15 cellular contexts compared by ENCODE assay signal in genomic region chr1:56437959-56438358, GRCh38.
DNase-seq lines count a peak whose midpoint lies in the region; ATAC-seq and TF ChIP-seq lines count a peak whose summit lies in the region.
"Had no signal": no experiment of that assay in that cellular context is flagged by ENCODE, and none has a peak within 500 bp of the region (broad histone marks: within the 10 kb centered on the region; RNA-seq: fewer than 3 reads in every experiment).

No MANE protein-coding gene starts in this region.

- no peak overlapping the region for H3K4me3 Mint-ChIP-seq in nephron progenitor cell

- H3K9me3 ChIP-seq in SK-N-SH = no peaks in the 10 kb centered on the region
- H3K9me3 ChIP-seq: BLaER1, pancreas, suprapubic skin had no signal

- H3F3A ChIP-seq in SK-N-SH (replicated peaks; ENCODE audit: insufficient read depth) = no peaks in the 10 kb centered on the region

- H3K4me2 ChIP-seq in SK-N-SH = no peak overlapping the region
- H3K4me2 ChIP-seq: BLaER1 had no signal

- H4K20me1 ChIP-seq in SK-N-SH (ENCODE audit: insufficient read depth) = no peaks in the 10 kb centered on the region
- H4K20me1 ChIP-seq: BLaER1 had no signal

- H3K27me3 Mint-ChIP-seq in nephron progenitor cell (ENCODE audit: low read depth, poor library complexity) = no peaks in the 10 kb centered on the region

- H3K36me3 ChIP-seq in SK-N-SH (replicated peaks in 1 of 2; ENCODE audit: control insufficient read depth in 1 of 2, insufficient read depth in 2 of 2, low read length in 1 of 2) = no peaks in the 10 kb centered on the region
- H3K36me3 ChIP-seq: BLaER1, pancreas, suprapubic skin had no signal

- no peak overlapping the region for H3K4me3 ChIP-seq in SK-N-SH (ENCODE audit: low read depth in 2 of 2, low read length in 1 of 2)
- H3K4me3 ChIP-seq: BLaER1, pancreas, suprapubic skin had no signal

- no peaks in the 10 kb centered on the region for H3K9me3 Mint-ChIP-seq in nephron progenitor cell

- DNase-seq in GM03348 (ENCODE audit: low spot score) (peak; percentile 25), SK-N-SH (no peak), foreskin melanocyte (peak; percentile 47), pulmonary artery endothelial cell (ENCODE audit: low read depth, low spot score) (peak; percentile 22), iPS-NIHi11 (ENCODE audit: low spot score) (no peak), nephron progenitor cell (no peak), activated gamma-delta T cell (lab: John Stamatoyannopoulos, UW) (no peak)
- DNase-seq: aorta, DMS79 treated with DMSO at 0.1 percent for 48 hours, midbrain, pancreas had no signal

- no peak for TF ChIP-seq CTCF in SK-N-SH (IDR thresholded peaks at IDR 0.05)
- TF ChIP-seq CTCF in nephron progenitor cell (IDR thresholded peaks at IDR 0.05) = no peak

- POLR2A ChIA-PET in SK-N-SH (lab: Yijun Ruan, JAX) = no interaction called here

- H3K27ac Mint-ChIP-seq in nephron progenitor cell = no peak overlapping the region

- peaks cover 70% of the 10 kb centered on the region for H3K4me1 Mint-ChIP-seq in nephron progenitor cell

- TF ChIP-seq EP300 in SK-N-SH (IDR thresholded peaks at IDR 0.05; ENCODE audit: borderline replicate concordance in 1 of 2, low read depth in 1 of 2, low read length in 1 of 2) = no peak

- H3K4me1 ChIP-seq in SK-N-SH (ENCODE audit: control insufficient read depth in 1 of 2, insufficient read depth in 2 of 2, low read depth in 1 of 2, low read length in 1 of 2) = peaks cover 0 to 43% of the 10 kb centered on the region in 2 experiments; a peak in 2 of 4 replicates
- H3K4me1 ChIP-seq: BLaER1, pancreas had no signal

- CTCF ChIA-PET in SK-N-SH (lab: Yijun Ruan, JAX) = no interaction called here

- no peak overlapping the region for H2AFZ ChIP-seq in SK-N-SH (ENCODE audit: low read depth)

- no peaks in the 10 kb centered on the region for H3K9me2 ChIP-seq in SK-N-SH

- H3K9ac ChIP-seq in SK-N-SH = no peak overlapping the region
- H3K9ac ChIP-seq: BLaER1 had no signal

- 21% methylated on average over 1 of the region's 1 CpG for WGBS in SK-N-SH (ENCODE audit: low lambda C conversion rate)

- H3K27me3 ChIP-seq in SK-N-SH (ENCODE audit: insufficient read depth) = no peaks in the 10 kb centered on the region
- H3K27me3 ChIP-seq: BLaER1, pancreas, suprapubic skin had no signal

- no peaks in the 10 kb centered on the region for H3K79me2 ChIP-seq in SK-N-SH (ENCODE audit: insufficient read depth)

- TF ChIP-seq RAD21 in SK-N-SH (IDR thresholded peaks at IDR 0.05; ENCODE audit: low read length) = no peak

- H3K27ac ChIP-seq in SK-N-SH (ENCODE audit: low read depth in 2 of 2, low read length in 1 of 2) = no peak overlapping the region
- H3K27ac ChIP-seq: BLaER1, pancreas, suprapubic skin, VCaP had no signal

- no peak for ATAC-seq in GM21825 (IDR thresholded peaks at IDR 0.05; ENCODE audit: unreplicated experiment)
- ATAC-seq: pancreas had no signal

- no peaks in the 10 kb centered on the region for H3K36me3 Mint-ChIP-seq in nephron progenitor cell (ENCODE audit: low read depth)

TF ChIP-seq in SK-N-SH, 30 proteins besides CTCF, POLR2A, EP300 and RAD21:
- TF ChIP-seq YY1 (IDR thresholded peaks at IDR 0.05; ENCODE audit: low read depth) (no peak), NRF1 (IDR thresholded peaks at IDR 0.05; ENCODE audit: low read depth, low read length) (no peak), REST (IDR thresholded peaks at IDR 0.05; ENCODE audit: low read depth, low read length) (no peak), MXI1 (IDR thresholded peaks at IDR 0.05; ENCODE audit: low read depth, low read length) (no peak), FOXJ3 (CRISPR knock-in tag; IDR thresholded peaks at IDR 0.05) (no peak), USF1 (IDR thresholded peaks at IDR 0.05; ENCODE audit: borderline replicate concordance, low read depth) (no peak), IRF3 (IDR thresholded peaks at IDR 0.05; ENCODE audit: low read depth, low read length) (no peak), FOSL2 (IDR thresholded peaks at IDR 0.05; ENCODE audit: borderline replicate concordance, low read depth) (peak; percentile 40; the same call in 1 of the 2 replicates), TCF12 (IDR thresholded peaks at IDR 0.05) (no peak), NFIC (IDR thresholded peaks at IDR 0.05; ENCODE audit: borderline replicate concordance) (no peak), GATA2 (CRISPR knock-in tag; IDR thresholded peaks at IDR 0.05) (no peak), RXRA (IDR thresholded peaks at IDR 0.05; ENCODE audit: borderline replicate concordance, low read depth) (no peak), JUND (IDR thresholded peaks at IDR 0.05) (0 out of 2 replicates have a peak, but pooled peaks have one; percentile 15), FOXM1 (IDR thresholded peaks at IDR 0.05; ENCODE audit: low read depth) (no peak), MEF2A (IDR thresholded peaks at IDR 0.05; ENCODE audit: borderline replicate concordance, low read depth) (no peak)

Comparison
In these comparisons a context has a peak if more than half of its experiments do, and no peak if none do; other contexts are left out.
1. DNase-seq: peak in GM03348 (single experiment), foreskin melanocyte (single experiment) and pulmonary artery endothelial cell (single experiment); none in SK-N-SH (single experiment), iPS-NIHi11 (single experiment), nephron progenitor cell (single experiment) and activated gamma-delta T cell (single experiment).